ENCODE assay signal across 8 cellular contexts in genomic region chr17:41687828-41688640, GRCh38. TPM values are rescaled to one million over a fixed set of nuclear protein-coding genes. Genes with fewer than 3 reads are reported as not detected.
A peak's percentile ranks its signal among the peaks of the same experiment; 100 is the strongest.
DNase-seq lines count a peak whose midpoint lies in the region; ATAC-seq and TF ChIP-seq lines count a peak whose summit lies in the region.

No MANE protein-coding gene starts in this region.

- DNase-seq in DMS79 treated with DMSO at 0.1 percent for 48 hours (lab: John Stamatoyannopoulos, UW) (peak; percentile 81), NOMO-1 treated with DMSO at 0.1 percent for 48 hours (lab: John Stamatoyannopoulos, UW; ENCODE audit: unreplicated experiment) (peak; percentile 72), progenitor cell of endocrine pancreas (ENCODE audit: low spot score, unreplicated experiment) (no peak), NCI-H128 (lab: John Stamatoyannopoulos, UW; ENCODE audit: unreplicated experiment) (no peak)
- DNase-seq in activated T-helper 2 cell treated with anti-CD3 and anti-CD28 coated beads, Interferon-gamma antibody, Interleukin-2, Interleukin-4, amounts not matched to agents 10 μg/mL and 5 μg/mL and 100 μg/mL, durations not matched to agents 14 hours and 24 hours and 36 hours (ENCODE audit: low spot score): peak; percentile 44

- H3K4me3 Mint-ChIP-seq in activated T-helper 2 cell treated with anti-CD3 and anti-CD28 coated beads, Interferon-gamma antibody, Interleukin-2, Interleukin-4, amounts not matched to agents 10 μg/mL and 5 μg/mL and 100 μg/mL, durations not matched to agents 14 hours and 24 hours and 36 hours (ENCODE audit: low read depth): peak overlapping the region; percentile 96
- H3K4me3 Mint-ChIP-seq in progenitor cell of endocrine pancreas (ENCODE audit: low read depth): peak overlapping the region; percentile 97

- peaks cover 5 to 37% of the 10 kb centered on the region in 2 donors for H3K36me3 ChIP-seq in gastroesophageal sphincter

- peak overlapping the region; percentile 83 to 100 (median 99) for H3K27ac ChIP-seq in gastroesophageal sphincter

- no peak for TF ChIP-seq POLR2A in gastroesophageal sphincter (IDR thresholded peaks at IDR 0.05)

- intact Hi-C loops in activated T-helper 2 cell treated with anti-CD3 and anti-CD28 coated beads, Interferon-gamma antibody, Interleukin-2, Interleukin-4, amounts not matched to agents 10 μg/mL and 5 μg/mL and 100 μg/mL, durations not matched to agents 14 hours and 24 hours and 36 hours (cut with micrococcal nuclease): loop anchor here (1.0 kb wide), 2 partner anchors 9 to 22 kb away; no protein-coding TSS in a partner anchor

- no peaks in the 10 kb centered on the region for H3K27me3 ChIP-seq in gastroesophageal sphincter

- WGBS in gastroesophageal sphincter (ENCODE audit: low coverage in 1 of 2), 2 donors: 10 to 13% methylated on average over 15 to 21 of the region's 23 CpGs

- peaks cover 43% of the 10 kb centered on the region for H3K36me3 Mint-ChIP-seq in activated T-helper 2 cell treated with anti-CD3 and anti-CD28 coated beads, Interferon-gamma antibody, Interleukin-2, Interleukin-4, amounts not matched to agents 10 μg/mL and 5 μg/mL and 100 μg/mL, durations not matched to agents 14 hours and 24 hours and 36 hours (ENCODE audit: low read depth)
- peaks cover 26% of the 10 kb centered on the region for H3K36me3 Mint-ChIP-seq in progenitor cell of endocrine pancreas (ENCODE audit: insufficient read depth)

- H3K27me3 Mint-ChIP-seq in activated T-helper 2 cell treated with anti-CD3 and anti-CD28 coated beads, Interferon-gamma antibody, Interleukin-2, Interleukin-4, amounts not matched to agents 10 μg/mL and 5 μg/mL and 100 μg/mL, durations not matched to agents 14 hours and 24 hours and 36 hours (ENCODE audit: low read depth): no peaks in the 10 kb centered on the region
- H3K27me3 Mint-ChIP-seq in progenitor cell of endocrine pancreas: no peaks in the 10 kb centered on the region

- TF ChIP-seq CTCF in gastroesophageal sphincter (IDR thresholded peaks at IDR 0.05): peak in 1 of 4 experiments; percentile 4
- TF ChIP-seq CTCF in progenitor cell of endocrine pancreas (IDR thresholded peaks at IDR 0.05; ENCODE audit: unreplicated experiment): peak; percentile 27

- peaks cover 16% of the 10 kb centered on the region for H3K4me1 Mint-ChIP-seq in activated T-helper 2 cell treated with anti-CD3 and anti-CD28 coated beads, Interferon-gamma antibody, Interleukin-2, Interleukin-4, amounts not matched to agents 10 μg/mL and 5 μg/mL and 100 μg/mL, durations not matched to agents 14 hours and 24 hours and 36 hours (ENCODE audit: low read depth)
- H3K4me1 Mint-ChIP-seq in progenitor cell of endocrine pancreas (ENCODE audit: low read depth): peaks cover 14% of the 10 kb centered on the region

- peak overlapping the region; percentile 98 for H3K27ac Mint-ChIP-seq in activated T-helper 2 cell treated with anti-CD3 and anti-CD28 coated beads, Interferon-gamma antibody, Interleukin-2, Interleukin-4, amounts not matched to agents 10 μg/mL and 5 μg/mL and 100 μg/mL, durations not matched to agents 14 hours and 24 hours and 36 hours
- H3K27ac Mint-ChIP-seq in progenitor cell of endocrine pancreas: peak overlapping the region; percentile 100

- peak overlapping the region; percentile 42 to 90 for H3K4me3 ChIP-seq in gastroesophageal sphincter

- ATAC-seq in HG03378 (IDR thresholded peaks at IDR 0.05; ENCODE audit: unreplicated experiment) (peak; percentile 23), gastroesophageal sphincter (no peak), HG02852 (IDR thresholded peaks at IDR 0.05; ENCODE audit: unreplicated experiment) (no peak)

- no peaks in the 10 kb centered on the region for H3K9me3 Mint-ChIP-seq in activated T-helper 2 cell treated with anti-CD3 and anti-CD28 coated beads, Interferon-gamma antibody, Interleukin-2, Interleukin-4, amounts not matched to agents 10 μg/mL and 5 μg/mL and 100 μg/mL, durations not matched to agents 14 hours and 24 hours and 36 hours
- H3K9me3 Mint-ChIP-seq in progenitor cell of endocrine pancreas (ENCODE audit: low read depth): no peaks in the 10 kb centered on the region

- no peaks in the 10 kb centered on the region for H3K9me3 ChIP-seq in gastroesophageal sphincter

- peaks cover 0 to 34% (median 15%) of the 10 kb centered on the region in 3 donors for H3K4me1 ChIP-seq in gastroesophageal sphincter

- TF ChIP-seq EP300 in gastroesophageal sphincter (IDR thresholded peaks at IDR 0.05): no peak

RNA-seq across cellular contexts. Expression of gene EIF1, which starts 0.7 kb away (rescaled TPM):
- total RNA-seq in activated T-helper 2 cell treated with anti-CD3 and anti-CD28 coated beads, Interferon-gamma antibody, Interleukin-2, Interleukin-4, amounts not matched to agents 10 μg/mL and 5 μg/mL and 100 μg/mL, durations not matched to agents 14 hours and 24 hours and 36 hours: 779 and 785 TPM in 2 replicates
- total RNA-seq in gastroesophageal sphincter (100 to 1,000 TPM; 224 to 331 (median 270) TPM), progenitor cell of endocrine pancreas (622 and 652 TPM in 2 replicates)

RNA-seq across cellular contexts. Expression of gene GAST, which starts 24.1 kb away (rescaled TPM):
- not detected in 2 replicates for total RNA-seq in activated T-helper 2 cell treated with anti-CD3 and anti-CD28 coated beads, Interferon-gamma antibody, Interleukin-2, Interleukin-4, amounts not matched to agents 10 μg/mL and 5 μg/mL and 100 μg/mL, durations not matched to agents 14 hours and 24 hours and 36 hours
- total RNA-seq in gastroesophageal sphincter (not detected), progenitor cell of endocrine pancreas (28.1 and 32.0 TPM in 2 replicates)

RNA-seq across cellular contexts. Expression of gene HAP1, which starts 46.4 kb away (rescaled TPM):
- 0.11 and 0.23 TPM in 2 replicates for total RNA-seq in activated T-helper 2 cell treated with anti-CD3 and anti-CD28 coated beads, Interferon-gamma antibody, Interleukin-2, Interleukin-4, amounts not matched to agents 10 μg/mL and 5 μg/mL and 100 μg/mL, durations not matched to agents 14 hours and 24 hours and 36 hours
- total RNA-seq in gastroesophageal sphincter (under 1 TPM in 1 of 4 donors, not detected in 3; 0.54 TPM), progenitor cell of endocrine pancreas (13.7 and 14.9 TPM in 2 replicates)

Comparison
In these comparisons a context has a peak if more than half of its experiments do, and no peak if none do; other contexts are left out.
1. DNase-seq: peak in DMS79 treated with DMSO at 0.1 percent for 48 hours (single experiment), NOMO-1 treated with DMSO at 0.1 percent for 48 hours (single experiment) and activated T-helper 2 cell treated with anti-CD3 and anti-CD28 coated beads, Interferon-gamma antibody, Interleukin-2, Interleukin-4, amounts not matched to agents 10 μg/mL and 5 μg/mL and 100 μg/mL, durations not matched to agents 14 hours and 24 hours and 36 hours (single experiment); none in progenitor cell of endocrine pancreas (single experiment) and NCI-H128 (single experiment).
2. RNA of gene GAST, which starts 24.1 kb away (total RNA-seq): 28.1 to 32.0 TPM in progenitor cell of endocrine pancreas; not detected in activated T-helper 2 cell treated with anti-CD3 and anti-CD28 coated beads, Interferon-gamma antibody, Interleukin-2, Interleukin-4, amounts not matched to agents 10 μg/mL and 5 μg/mL and 100 μg/mL, durations not matched to agents 14 hours and 24 hours and 36 hours and not detected in gastroesophageal sphincter; every median in the first group is over 10 times any median in the second.